Comparison of ENCODE assay signal across 8 cellular contexts in the genomic region with DNA sequence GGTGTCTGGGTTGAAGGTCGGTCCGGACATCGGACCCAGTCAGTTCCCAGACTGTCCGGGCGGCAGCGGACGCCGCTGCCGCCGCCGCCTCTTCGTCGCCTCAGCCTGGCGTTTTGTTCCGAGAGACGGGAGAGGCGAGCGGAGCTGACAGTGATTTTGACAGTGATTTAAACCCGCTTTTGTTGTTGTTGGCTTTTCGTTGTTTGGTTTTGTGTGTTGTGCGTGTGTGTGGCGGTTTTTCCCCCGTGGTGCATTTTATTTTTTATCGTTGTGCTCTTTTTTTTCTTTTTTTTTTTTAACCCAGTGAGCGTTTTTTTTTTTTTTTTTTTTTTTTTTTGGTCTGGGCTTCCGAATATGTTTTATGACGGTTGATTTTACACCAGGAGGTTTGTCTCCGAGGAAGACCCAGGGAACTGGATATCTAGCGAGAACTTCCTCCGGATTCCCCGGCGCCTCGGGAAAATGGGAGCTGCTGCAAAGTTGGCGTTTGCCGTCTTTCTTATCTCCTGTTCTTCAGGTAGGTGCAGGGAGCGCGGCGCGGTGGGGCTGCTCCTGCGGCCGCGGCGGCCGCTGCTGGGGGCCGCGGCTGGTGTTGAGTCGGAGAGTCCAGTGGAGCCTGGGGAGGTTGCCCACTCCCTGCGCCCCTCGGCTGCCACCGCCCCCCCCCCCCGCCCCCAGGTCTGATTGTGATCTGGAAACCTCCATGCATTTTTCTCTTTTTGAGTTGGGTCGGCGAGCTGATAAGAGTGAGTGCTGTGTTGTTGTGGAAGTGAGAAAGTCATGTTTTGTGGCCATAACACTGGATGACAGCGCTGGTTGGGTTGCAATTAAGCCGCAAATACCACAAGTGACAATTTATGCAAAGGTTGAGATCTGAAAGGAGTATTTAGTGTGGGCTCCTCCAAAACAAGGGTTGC. TPM values are rescaled to one million over a fixed set of nuclear protein-coding genes. Genes with fewer than 3 reads are reported as not detected.
DNase-seq lines count a peak whose midpoint lies in the region; ATAC-seq and TF ChIP-seq lines count a peak whose summit lies in the region.

A gene (plus strand): TSS at position 339 of the 917 bp plus-strand sequence. CDS start 124 bp downstream, at position 463.

- H3K4me1 ChIP-seq in GM23338 (ENCODE audit: insufficient read depth) = peaks cover 40% of the 10 kb centered on the region
- no peaks in the 10 kb centered on the region for H3K4me1 ChIP-seq in KMS-11 (ENCODE audit: low read depth, poor library complexity, severe bottlenecking)
- H3K4me1 ChIP-seq in skeletal muscle tissue (ENCODE audit: control insufficient read depth in 3 of 3, insufficient read depth in 3 of 3, low read length in 3 of 3) = peaks cover 5 to 24% (median 24%) of the 10 kb centered on the region in 3 donors

- H3K4me2 ChIP-seq in GM23338 = peak within 1 kb of the TSS; percentile 95
- peak within 1 kb of the TSS; percentile 76 for H3K4me2 ChIP-seq in KMS-11

- peak within 1 kb of the TSS; percentile 96 for H3K4me3 Mint-ChIP-seq in GM23338

- DNase-seq in GM10248 (ENCODE audit: extremely low spot score) (peak; percentile 68), GM23338 (ENCODE audit: low spot score) (peak; percentile 56), T-helper 22 cell (ENCODE audit: low read depth) (peak; percentile 33), T47D (ENCODE audit: low read depth in 1 of 2, low spot score in 1 of 2) (peak; percentile 10 to 72), iPS-NIHi7 (ENCODE audit: extremely low spot score) (peak; percentile 37), GOT3 (lab: John Stamatoyannopoulos, UW) (no peak)

- CTCF ChIA-PET in GM10248 (lab: Yijun Ruan, JAX) = interaction anchor here (1.3 to 1.4 kb wide), 2 partner anchors 9 to 66 kb away, joined by 3 to 4 read pairs; no protein-coding TSS in a partner anchor

- in situ Hi-C loops in T47D (cut with HindIII; ENCODE audit: low pct_unique_long_range_greater_than_20kb, low sequenced_read_pairs) = no loop called here

- H3K9me2 ChIP-seq in GM23338 (ENCODE audit: insufficient read depth) = no peaks in the 10 kb centered on the region

- H3K27me3 ChIP-seq in GM23338 (ENCODE audit: insufficient read depth) = no peaks in the 10 kb centered on the region
- no peaks in the 10 kb centered on the region for H3K27me3 ChIP-seq in KMS-11 (ENCODE audit: insufficient read depth, low read depth)
- H3K27me3 ChIP-seq in skeletal muscle tissue (ENCODE audit: control insufficient read depth in 3 of 3, insufficient read depth in 3 of 3, low read length in 3 of 3) = no peaks in the 10 kb centered on the region

- H3K9me3 ChIP-seq in skeletal muscle tissue (ENCODE audit: control insufficient read depth in 3 of 3, low read length in 3 of 3) = no peaks in the 10 kb centered on the region

- ATAC-seq in GM23338 = peak; percentile 42

- TF ChIP-seq CTCF in GM10248 (IDR thresholded peaks at IDR 0.05; ENCODE audit: control extremely low read depth, extremely low read depth, low read depth, missing control alignments) (no peak), GM23338 (conservative IDR thresholded peaks at IDR 0.05; ENCODE audit: low read depth in 2 of 2) (no peak), KMS-11 (conservative IDR thresholded peaks at IDR 0.05; ENCODE audit: low read depth, low read length) (no peak)

- 0 out of 2 replicates have a peak, but pooled peaks cover 4% of the 10 kb centered on the region for H3F3A ChIP-seq in GM23338 (replicated peaks; ENCODE audit: low read depth)

- H2AFZ ChIP-seq in GM23338 (peak within 1 kb of the TSS; percentile 88), KMS-11 (ENCODE audit: low read depth) (peak within 1 kb of the TSS; percentile 75)

- H3K79me2 ChIP-seq in GM23338 (replicated peaks; ENCODE audit: insufficient read depth) = peaks cover 53% of the 10 kb centered on the region
- H3K79me2 ChIP-seq in KMS-11 (ENCODE audit: insufficient read depth, low read depth) = 0 out of 2 replicates have a peak, but pooled peaks cover 3% of the 10 kb centered on the region

- peaks cover 3% of the 10 kb centered on the region for H3K27me3 Mint-ChIP-seq in GM23338 (ENCODE audit: insufficient read depth, low read depth, poor library complexity)

- POLR2A ChIA-PET in GM10248 (lab: Yijun Ruan, JAX) = no interaction called here

- no peaks in the 10 kb centered on the region for H3K9me3 Mint-ChIP-seq in GM23338

- H3K36me3 Mint-ChIP-seq in GM23338 (ENCODE audit: low read depth) = no peaks in the 10 kb centered on the region

- peaks cover 34% of the 10 kb centered on the region for H3K4me1 Mint-ChIP-seq in GM23338

- no peaks in the 10 kb centered on the region for H3K36me3 ChIP-seq in GM23338 (ENCODE audit: insufficient read depth)
- H3K36me3 ChIP-seq in KMS-11 (ENCODE audit: insufficient read depth) = no peaks in the 10 kb centered on the region
- no peaks in the 10 kb centered on the region for H3K36me3 ChIP-seq in skeletal muscle tissue (ENCODE audit: control insufficient read depth in 3 of 3, insufficient read depth in 3 of 3, low read length in 3 of 3)

- H3K9ac ChIP-seq in KMS-11 (peak within 1 kb of the TSS; percentile 87), skeletal muscle tissue (ENCODE audit: low read depth in 1 of 3, low read length in 3 of 3) (peak within 1 kb of the TSS; percentile 87 to 96 (median 91))

- H3K4me3 ChIP-seq in GM23338 = peak within 1 kb of the TSS; percentile 78
- no peak within 1 kb of the TSS for H3K4me3 ChIP-seq in KMS-11 (IDR thresholded peaks at IDR 0.05; ENCODE audit: insufficient read depth, low read depth, low read length)
- peak within 1 kb of the TSS; percentile 75 to 94 (median 81) for H3K4me3 ChIP-seq in skeletal muscle tissue (ENCODE audit: low read length in 3 of 3)

- peak within 1 kb of the TSS; percentile 98 for H3K27ac ChIP-seq in GM23338 (ENCODE audit: low read depth)
- peak within 1 kb of the TSS; percentile 82 for H3K27ac ChIP-seq in KMS-11
- H3K27ac ChIP-seq in skeletal muscle tissue (ENCODE audit: low read depth, low read length) = peak within 1 kb of the TSS; percentile 94

- H4K20me1 ChIP-seq in GM23338 (replicated peaks; ENCODE audit: insufficient read depth) (no peaks in the 10 kb centered on the region; the same call in 1 of the 2 replicates), KMS-11 (ENCODE audit: insufficient read depth) (no peaks in the 10 kb centered on the region)

- H3K27ac Mint-ChIP-seq in GM23338 = peak within 1 kb of the TSS; percentile 96

TF ChIP-seq in GM23338, 12 proteins besides CTCF, POLR2A, EP300 and RAD21 (continues in another document):
- TF ChIP-seq POLR2AphosphoS5 (IDR thresholded peaks at IDR 0.05; ENCODE audit: low read depth) (no peak), EZH2phosphoT487 (IDR thresholded peaks at IDR 0.05; ENCODE audit: unreplicated experiment) (no peak), NANOG (IDR thresholded peaks at IDR 0.05; ENCODE audit: borderline replicate concordance) (no peak), EZH2 (IDR thresholded peaks at IDR 0.05; ENCODE audit: low read depth, unreplicated experiment) (no peak), CREB1 (CRISPR knock-in tag; IDR thresholded peaks at IDR 0.05; ENCODE audit: low read depth) (no peak), ZNF331 (CRISPR knock-in tag; IDR thresholded peaks at IDR 0.05; ENCODE audit: low read depth) (no peak), ZNF114 (CRISPR knock-in tag; IDR thresholded peaks at IDR 0.05) (no peak)

RNA-seq across cellular contexts. Expression of the gene that starts here (rescaled TPM):
- total RNA-seq in GM23338 (2014; rRNA removed; shearing (Covaris generic)) = 15.3 and 15.6 TPM in 2 replicates
- 9.5 and 11.8 TPM in 2 replicates for polyA plus RNA-seq in GM23338 (2016; fragmentation: Nextera tagmentation; extraction: Ambion mirVana)
- 63.2 TPM for total RNA-seq in skeletal muscle tissue
